In genomic region chr1:229624906-229625871, GRCh38 we compare ENCODE assay signal across 1 cellular context.
TF ChIP-seq lines count a peak whose summit lies in the region.

No MANE protein-coding gene starts in this region.

TF ChIP-seq in HepG2, 621 proteins besides CTCF, POLR2A, EP300 and RAD21 (continued from another document and continues in another):
- no peak for TF ChIP-seq MAZ (IDR thresholded peaks at IDR 0.05; ENCODE audit: borderline replicate concordance, low read depth, low read length)
- TF ChIP-seq MAZ (CRISPR knock-in tag; IDR thresholded peaks at IDR 0.05; ENCODE audit: low read depth): no peak
- TF ChIP-seq CSRNP2 (CRISPR knock-in tag; conservative IDR thresholded peaks at IDR 0.05; ENCODE audit: low read depth): no peak
- TF ChIP-seq ZBTB49 (CRISPR knock-in tag; IDR thresholded peaks at IDR 0.05; ENCODE audit: borderline replicate concordance): no peak
- TF ChIP-seq BATF2 (CRISPR knock-in tag; IDR thresholded peaks at IDR 0.05): no peak
- TF ChIP-seq ZNF530 (CRISPR knock-in tag; IDR thresholded peaks at IDR 0.05; ENCODE audit: low read depth): no peak
- TF ChIP-seq ZNF7 (CRISPR knock-in tag; IDR thresholded peaks at IDR 0.05): no peak
- TF ChIP-seq ZNF629 (CRISPR knock-in tag; conservative IDR thresholded peaks at IDR 0.05): no peak
- no peak; the same call in 1 of the 2 replicates for TF ChIP-seq UBTF (CRISPR knock-in tag; IDR thresholded peaks at IDR 0.05)
- TF ChIP-seq JDP2 (CRISPR knock-in tag; IDR thresholded peaks at IDR 0.05; ENCODE audit: borderline replicate concordance): no peak
- no peak for TF ChIP-seq ZNF570 (CRISPR knock-in tag; IDR thresholded peaks at IDR 0.05; ENCODE audit: borderline replicate concordance)
- TF ChIP-seq SRY (CRISPR knock-in tag; IDR thresholded peaks at IDR 0.05): no peak
- no peak for TF ChIP-seq GTF3A (CRISPR knock-in tag; conservative IDR thresholded peaks at IDR 0.05)
- TF ChIP-seq CHD2 (IDR thresholded peaks at IDR 0.05; ENCODE audit: low read depth, low read length): no peak
- no peak for TF ChIP-seq JUND (CRISPR knock-in tag; IDR thresholded peaks at IDR 0.05)
- TF ChIP-seq ZNF609 (CRISPR knock-in tag; IDR thresholded peaks at IDR 0.05; ENCODE audit: borderline replicate concordance): no peak
- no peak for TF ChIP-seq ZC3H4 (CRISPR knock-in tag; IDR thresholded peaks at IDR 0.05; ENCODE audit: borderline replicate concordance)
- peak in 1 of 2 experiments; percentile 51; a peak in 1 of 4 replicates for TF ChIP-seq KLF16 (CRISPR knock-in tag; IDR thresholded peaks at IDR 0.05)
- TF ChIP-seq ZNF780A (CRISPR knock-in tag; IDR thresholded peaks at IDR 0.05): no peak
- TF ChIP-seq ZSCAN20 (CRISPR knock-in tag; IDR thresholded peaks at IDR 0.05; ENCODE audit: borderline replicate concordance): no peak
- no peak; the same call in 1 of the 2 replicates for TF ChIP-seq ZSCAN31 (CRISPR knock-in tag; IDR thresholded peaks at IDR 0.05; ENCODE audit: low read depth)
- TF ChIP-seq ASH2L (IDR thresholded peaks at IDR 0.05; ENCODE audit: insufficient read length, low read depth, low read length): peak; percentile 65
- peak; percentile 19; the same call in 1 of the 2 replicates for TF ChIP-seq IKZF5 (CRISPR knock-in tag; IDR thresholded peaks at IDR 0.05)
- no peak for TF ChIP-seq SOX13 (IDR thresholded peaks at IDR 0.05)
- no peak for TF ChIP-seq SOX13 (CRISPR knock-in tag; conservative IDR thresholded peaks at IDR 0.05 in 1 of 2, IDR thresholded peaks at IDR 0.05 in 1 of 2)
- TF ChIP-seq AHR (CRISPR knock-in tag; IDR thresholded peaks at IDR 0.05): no peak
- no peak for TF ChIP-seq HOXA9 (CRISPR knock-in tag; IDR thresholded peaks at IDR 0.05; ENCODE audit: borderline replicate concordance)
- TF ChIP-seq MAX (IDR thresholded peaks at IDR 0.05): peak; percentile 10; the same call in 1 of the 2 replicates
- 0 out of 2 replicates have a peak, but pooled peaks have one; percentile 41 for TF ChIP-seq DPF2 (CRISPR knock-in tag; IDR thresholded peaks at IDR 0.05; ENCODE audit: borderline replicate concordance, low read depth)
- TF ChIP-seq SRSF1 (optimal IDR thresholded peaks at IDR 0.05; ENCODE audit: low read depth, low read length): no peak
- TF ChIP-seq CEBPZ (IDR thresholded peaks at IDR 0.05; ENCODE audit: low read length): no peak
- TF ChIP-seq PRMT3 (CRISPR knock-in tag; IDR thresholded peaks at IDR 0.05; ENCODE audit: borderline replicate concordance, low read depth): no peak
- TF ChIP-seq ZNF234 (CRISPR knock-in tag; conservative IDR thresholded peaks at IDR 0.05): no peak
- no peak for TF ChIP-seq ZNF615 (CRISPR knock-in tag; IDR thresholded peaks at IDR 0.05; ENCODE audit: borderline replicate concordance)
- TF ChIP-seq NR0B2 (CRISPR knock-in tag; IDR thresholded peaks at IDR 0.05): 0 out of 2 replicates have a peak, but pooled peaks have one; percentile 54
- TF ChIP-seq MATR3 (CRISPR knock-in tag; IDR thresholded peaks at IDR 0.05): no peak
- no peak for TF ChIP-seq TFDP1 (CRISPR knock-in tag; IDR thresholded peaks at IDR 0.05; ENCODE audit: borderline replicate concordance)
